In the genomic region with DNA sequence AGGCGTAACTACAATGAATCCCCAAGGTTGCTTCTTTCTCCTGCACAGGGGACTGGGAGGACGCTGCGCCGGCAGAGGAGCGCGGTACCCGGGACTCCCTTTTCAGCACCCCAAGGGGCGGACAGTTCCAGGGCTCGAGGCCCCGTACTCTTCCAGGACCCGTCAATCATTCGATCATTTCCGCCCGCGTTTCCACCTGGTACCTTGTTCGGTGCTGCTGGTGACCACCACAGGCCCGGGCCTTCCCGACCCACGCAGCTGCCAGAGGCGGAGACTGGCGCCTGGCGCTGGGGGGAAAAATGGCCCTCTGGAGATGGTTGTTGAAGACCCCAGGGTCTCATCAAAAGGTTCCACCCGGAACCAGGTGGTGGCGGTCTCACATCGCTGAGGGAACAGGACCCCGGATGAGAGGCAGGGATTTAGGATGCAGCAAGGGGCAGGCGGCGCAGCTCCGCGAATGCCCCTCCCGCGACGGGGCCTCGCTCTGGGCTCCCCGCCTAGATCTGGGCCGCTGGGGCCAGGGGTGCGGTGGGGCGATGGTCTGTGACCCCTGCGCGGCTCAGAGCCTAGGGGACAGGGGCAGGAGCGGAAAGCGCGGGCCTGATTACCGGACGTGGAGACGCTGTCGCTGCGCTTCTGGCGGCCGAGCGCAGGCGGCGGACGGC, we compare ENCODE assay signal across 11 cellular contexts. TPM values are rescaled to one million over a fixed set of nuclear protein-coding genes. Genes with fewer than 3 reads are reported as not detected.
DNase-seq lines count a peak whose midpoint lies in the region; ATAC-seq and TF ChIP-seq lines count a peak whose summit lies in the region.
"Had no signal": no experiment of that assay in that cellular context is flagged by ENCODE, and none has a peak within 500 bp of the region (broad histone marks: within the 10 kb centered on the region; RNA-seq: fewer than 3 reads in every experiment).

No MANE protein-coding gene starts in this region.

- H3K27ac Mint-ChIP-seq in brain: no peak overlapping the region
- H3K27ac Mint-ChIP-seq: CD14-positive monocyte had no signal

- no peaks in the 10 kb centered on the region for H3K36me3 Mint-ChIP-seq in brain

- H3K4me3 Mint-ChIP-seq in brain: peak overlapping the region; percentile 50 to 77 (median 60)

- DNase-seq in stimulated activated naive CD4-positive, alpha-beta T cell (lab: John Stamatoyannopoulos, UW): peak in 5 of 6 experiments; percentile 5 to 59 (median 30)
- no peak for DNase-seq in stimulated activated naive CD4-positive, alpha-beta T cell treated with Interleukin-2 at 50 U/mL for 16 hours (lab: John Stamatoyannopoulos, UW)
- DNase-seq in left kidney (ENCODE audit: low read depth, low spot score) (peak; percentile 89), vagina (ENCODE audit: extremely low spot score in 2 of 2) (peak; percentile 58 to 64), HT-29 (ENCODE audit: low spot score) (no peak), Kasumi-1 (lab: John Stamatoyannopoulos, UW) (no peak)

- ATAC-seq in GM18868 (IDR thresholded peaks at IDR 0.05; ENCODE audit: unreplicated experiment): no peak
- ATAC-seq: left lobe of liver had no signal

- H3K27me3 ChIP-seq in vagina: peaks cover 22% of the 10 kb centered on the region

- H3K36me3 ChIP-seq in vagina: no peaks in the 10 kb centered on the region
- H3K36me3 ChIP-seq: SJSA1 had no signal

- peaks cover 23% of the 10 kb centered on the region for H3K4me1 Mint-ChIP-seq in brain

- H3K9me3 ChIP-seq in vagina: no peaks in the 10 kb centered on the region

- H3K27ac ChIP-seq in vagina: no peak overlapping the region
- H3K27ac ChIP-seq: SJSA1 had no signal

- peaks cover 28% of the 10 kb centered on the region for H3K4me1 ChIP-seq in vagina

- no peak overlapping the region for H3K4me3 ChIP-seq in vagina
- H3K4me3 ChIP-seq: SJSA1 had no signal

- TF ChIP-seq POLR2A in vagina (IDR thresholded peaks at IDR 0.05): no peak

- TF ChIP-seq CTCF in brain (conservative IDR thresholded peaks at IDR 0.05): peak in 1 of 2 experiments; percentile 48
- no peak for TF ChIP-seq CTCF in vagina (IDR thresholded peaks at IDR 0.05)

- H3K27me3 Mint-ChIP-seq in brain: peaks cover 98% of the 10 kb centered on the region

- peaks cover 0 to 12% (median 8%) of the 10 kb centered on the region in 5 experiments for H3K9me3 Mint-ChIP-seq in brain

- intact Hi-C loops in vagina (cut with DNase I): no loop called here

RNA-seq across cellular contexts. Expression of a gene that starts 0.7 kb away (rescaled TPM):
- polyA plus RNA-seq in brain (ENCODE audit: insufficient read depth, low read depth, low replicate concordance): 0.56 TPM
- not detected for total RNA-seq in vagina
- not detected in 2 replicates for total RNA-seq in HT-29 (2014; rRNA removed; shearing (Covaris generic))
- total RNA-seq: SJSA1 had no signal
- polyA plus RNA-seq: CD14-positive monocyte had no signal

RNA-seq across cellular contexts. Expression of a gene that starts 23.3 kb away (rescaled TPM):
- 12.2 TPM for polyA plus RNA-seq in brain (ENCODE audit: insufficient read depth, low read depth, low replicate concordance)
- total RNA-seq in vagina: 26.3 TPM
- total RNA-seq in HT-29 (2014; rRNA removed; shearing (Covaris generic)): 39.9 and 47.0 TPM in 2 replicates

Comparison
In these comparisons a context has a peak if more than half of its experiments do, and no peak if none do; other contexts are left out.
1. DNase-seq: peak in stimulated activated naive CD4-positive, alpha-beta T cell (5 of 6), left kidney (single experiment) and vagina (2 of 2); none in stimulated activated naive CD4-positive, alpha-beta T cell treated with Interleukin-2 at 50 U/mL for 16 hours (single experiment), HT-29 (single experiment) and Kasumi-1 (0 of 2).